In genomic region chr22:38505595-38506117, GRCh38 we compare ENCODE assay signal across 1 cellular context.
TF ChIP-seq lines count a peak whose summit lies in the region.

No MANE protein-coding gene starts in this region.

TF ChIP-seq in HepG2, 621 proteins besides CTCF, POLR2A, EP300 and RAD21 (continued from another document and continues in another):
- TF ChIP-seq ATF2 (CRISPR knock-in tag; IDR thresholded peaks at IDR 0.05) (no peak), ZNF343 (CRISPR knock-in tag; IDR thresholded peaks at IDR 0.05) (no peak), KDM4B (CRISPR knock-in tag; IDR thresholded peaks at IDR 0.05) (no peak), FOXP1 (IDR thresholded peaks at IDR 0.05) (no peak), FOXP1 (CRISPR knock-in tag; IDR thresholded peaks at IDR 0.05) (no peak), TBX3 (IDR thresholded peaks at IDR 0.05; ENCODE audit: borderline replicate concordance) (no peak), MIER2 (CRISPR knock-in tag; IDR thresholded peaks at IDR 0.05) (no peak), U2AF1 (optimal IDR thresholded peaks at IDR 0.05; ENCODE audit: low read depth, low read length) (no peak), HINFP (CRISPR knock-in tag; IDR thresholded peaks at IDR 0.05; ENCODE audit: low read depth) (no peak), FOXO1 (CRISPR knock-in tag; IDR thresholded peaks at IDR 0.05) (no peak), RXRB (CRISPR knock-in tag; IDR thresholded peaks at IDR 0.05; ENCODE audit: borderline replicate concordance) (0 out of 2 replicates have a peak, but pooled peaks have one; percentile 7), ZNF124 (CRISPR knock-in tag; IDR thresholded peaks at IDR 0.05) (no peak), MEIS1 (CRISPR knock-in tag; IDR thresholded peaks at IDR 0.05; ENCODE audit: borderline replicate concordance) (no peak), MAFK (conservative IDR thresholded peaks at IDR 0.05 in 1 of 2, IDR thresholded peaks at IDR 0.05 in 1 of 2; ENCODE audit: low read length in 2 of 2) (no peak), ATF4 (CRISPR knock-in tag; IDR thresholded peaks at IDR 0.05) (no peak), ZNF839 (CRISPR knock-in tag; IDR thresholded peaks at IDR 0.05; ENCODE audit: borderline replicate concordance) (no peak), ZBTB3 (CRISPR knock-in tag; IDR thresholded peaks at IDR 0.05; ENCODE audit: borderline replicate concordance, low read depth) (no peak), CENPBD1 (CRISPR knock-in tag; IDR thresholded peaks at IDR 0.05; ENCODE audit: borderline replicate concordance, low read depth) (no peak), ZIK1 (CRISPR knock-in tag; IDR thresholded peaks at IDR 0.05; ENCODE audit: borderline replicate concordance, low read depth) (no peak), TEAD2 (CRISPR knock-in tag; IDR thresholded peaks at IDR 0.05) (no peak), ELF3 (CRISPR knock-in tag; IDR thresholded peaks at IDR 0.05) (no peak), RNF219 (CRISPR knock-in tag; IDR thresholded peaks at IDR 0.05) (no peak), PRDM4 (CRISPR knock-in tag; IDR thresholded peaks at IDR 0.05; ENCODE audit: borderline replicate concordance) (no peak), PAF1 (CRISPR knock-in tag; IDR thresholded peaks at IDR 0.05) (no peak), ARID2 (CRISPR knock-in tag; IDR thresholded peaks at IDR 0.05; ENCODE audit: borderline replicate concordance) (no peak), ZFP37 (CRISPR knock-in tag; IDR thresholded peaks at IDR 0.05; ENCODE audit: borderline replicate concordance) (no peak), ZNF234 (CRISPR knock-in tag; conservative IDR thresholded peaks at IDR 0.05) (no peak), ZNF335 (CRISPR knock-in tag; IDR thresholded peaks at IDR 0.05) (no peak), NFIB (CRISPR knock-in tag; IDR thresholded peaks at IDR 0.05; ENCODE audit: borderline replicate concordance) (no peak), ZNF713 (CRISPR knock-in tag; IDR thresholded peaks at IDR 0.05) (no peak), SMAD3 (CRISPR knock-in tag; IDR thresholded peaks at IDR 0.05) (no peak), SMC3 (IDR thresholded peaks at IDR 0.05; ENCODE audit: low read length) (no peak), ZNF543 (CRISPR knock-in tag; IDR thresholded peaks at IDR 0.05) (no peak), TRIM22 (IDR thresholded peaks at IDR 0.05) (no peak), ZSCAN25 (CRISPR knock-in tag; IDR thresholded peaks at IDR 0.05) (no peak), SIN3A (IDR thresholded peaks at IDR 0.05; ENCODE audit: borderline replicate concordance, low read depth, low read length) (0 out of 2 replicates have a peak, but pooled peaks have one; percentile 25), KDM5A (IDR thresholded peaks at IDR 0.05; ENCODE audit: borderline replicate concordance, low read length) (0 out of 2 replicates have a peak, but pooled peaks have one; percentile 63), ZNF773 (CRISPR knock-in tag; IDR thresholded peaks at IDR 0.05; ENCODE audit: borderline replicate concordance) (no peak), ZNF766 (CRISPR knock-in tag; IDR thresholded peaks at IDR 0.05; ENCODE audit: borderline replicate concordance) (no peak), ZNF629 (CRISPR knock-in tag; conservative IDR thresholded peaks at IDR 0.05) (no peak), TCF12 (IDR thresholded peaks at IDR 0.05) (no peak), TCF12 (CRISPR knock-in tag; IDR thresholded peaks at IDR 0.05) (no peak; the same call in none of the 2 replicates), RBM39 (IDR thresholded peaks at IDR 0.05; ENCODE audit: low read depth, low read length, poor library complexity, severe bottlenecking) (no peak), FOSL2 (CRISPR knock-in tag; IDR thresholded peaks at IDR 0.05) (no peak), PHB2 (IDR thresholded peaks at IDR 0.05; ENCODE audit: partially characterized antibody) (no peak), ELF4 (CRISPR knock-in tag; IDR thresholded peaks at IDR 0.05; ENCODE audit: borderline replicate concordance) (0 out of 2 replicates have a peak, but pooled peaks have one; percentile 10), RFX3 (CRISPR knock-in tag; IDR thresholded peaks at IDR 0.05) (no peak), SMYD3 (CRISPR knock-in tag; IDR thresholded peaks at IDR 0.05) (no peak), ZNF674 (CRISPR knock-in tag; IDR thresholded peaks at IDR 0.05; ENCODE audit: low read depth) (no peak), ZSCAN31 (CRISPR knock-in tag; IDR thresholded peaks at IDR 0.05; ENCODE audit: low read depth) (no peak), PHF5A (CRISPR knock-in tag; IDR thresholded peaks at IDR 0.05; ENCODE audit: low read depth, unreplicated experiment) (no peak), EED (CRISPR knock-in tag; IDR thresholded peaks at IDR 0.05) (no peak), AKNA (CRISPR knock-in tag; IDR thresholded peaks at IDR 0.05; ENCODE audit: borderline replicate concordance) (no peak), ZNF276 (CRISPR knock-in tag; IDR thresholded peaks at IDR 0.05; ENCODE audit: low read depth) (no peak)
